8 cellular contexts compared by ENCODE assay signal in the genomic region with DNA sequence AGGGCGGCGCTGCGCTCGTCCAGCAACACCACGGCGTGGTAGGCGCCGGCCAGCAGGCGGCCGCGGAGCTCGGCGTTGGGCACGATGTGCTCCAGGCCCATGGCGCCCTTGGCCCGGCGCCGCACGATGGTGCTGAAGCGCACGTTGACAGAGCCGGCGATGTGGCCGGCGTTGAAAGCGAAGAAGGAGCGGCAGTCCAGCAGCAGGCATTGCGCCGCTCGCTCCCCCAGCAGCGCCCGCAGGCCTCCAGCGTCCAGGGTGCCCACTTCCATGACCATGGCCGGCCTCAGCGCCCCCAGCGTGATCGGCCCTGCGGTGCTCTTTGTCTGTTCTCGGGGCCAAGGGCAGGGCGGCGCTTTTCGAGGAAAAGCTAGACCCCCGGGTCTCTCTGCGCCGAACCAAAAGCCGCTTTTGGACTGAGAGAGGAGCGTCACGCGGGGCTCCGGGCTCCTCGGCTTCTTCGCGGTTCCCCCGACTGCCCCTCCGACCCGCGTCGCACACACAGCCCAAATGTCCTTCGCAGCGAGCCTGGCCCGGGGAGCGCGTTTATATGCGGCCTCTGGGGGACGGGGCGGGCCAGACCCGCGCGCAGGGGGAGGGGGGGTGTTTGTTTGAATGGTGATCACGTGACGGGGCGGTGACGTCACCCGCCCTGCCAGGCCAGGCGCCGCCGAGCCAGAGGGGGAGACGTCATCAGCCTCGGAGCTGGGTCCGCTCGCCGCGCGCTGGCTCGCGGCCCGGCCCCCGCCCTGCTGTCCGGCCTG. TPM values are rescaled to one million over a fixed set of nuclear protein-coding genes. Genes with fewer than 3 reads are reported as not detected.
DNase-seq lines count a peak whose midpoint lies in the region; ATAC-seq and TF ChIP-seq lines count a peak whose summit lies in the region.

DUSP1 (minus strand) TSS at position 521 of the 764 bp plus-strand sequence; CDS start at position 278, 243 bp downstream.

- H3K9me3 ChIP-seq in IMR-90 (ENCODE audit: control insufficient read depth, insufficient read depth, low read length): no peaks in the 10 kb centered on the region
- H3K9me3 ChIP-seq in OCI-LY1 (ENCODE audit: low read length): no peaks in the 10 kb centered on the region
- no peaks in the 10 kb centered on the region for H3K9me3 ChIP-seq in mucosa of descending colon

- BruUV-seq in IMR-90 (replicated peaks; lab: Mats Ljungman, UMichigan): no TSS peak

- H3K56ac ChIP-seq in IMR-90 (ENCODE audit: extremely low read depth, insufficient read depth, low read length): peak within 1 kb of the TSS; percentile 98

- peak within 1 kb of the TSS; percentile 91 for H3K23ac ChIP-seq in IMR-90 (ENCODE audit: low read depth, low read length)

- H4K5ac ChIP-seq in IMR-90 (ENCODE audit: low read depth, low read length): peak within 1 kb of the TSS; percentile 93

- H3K9me2 ChIP-seq in OCI-LY1 (ENCODE audit: low read depth, low read length): no peaks in the 10 kb centered on the region

- H3K36me3 ChIP-seq in IMR-90 (ENCODE audit: control insufficient read depth, insufficient read depth, low read length): peaks cover 28% of the 10 kb centered on the region
- H3K36me3 ChIP-seq in OCI-LY1 (ENCODE audit: insufficient read depth, low read length): no peaks in the 10 kb centered on the region; the same call in 1 of the 2 replicates
- no peaks in the 10 kb centered on the region for H3K36me3 ChIP-seq in mucosa of descending colon (ENCODE audit: low read depth)

- WGBS in IMR-90 (ENCODE audit: extremely low coverage in 2 of 2, insufficient read length in 1 of 2), 2 experiments: 1% methylated on average over 60 of the region's 89 CpGs; no CpG with 5 or more reads in 1 of the 2 experiments

- H4K8ac ChIP-seq in IMR-90 (ENCODE audit: low read depth in 2 of 2, low read length in 2 of 2): peak within 1 kb of the TSS; percentile 92 to 96

- CTCF ChIA-PET in IMR-90 (lab: Yijun Ruan, JAX): interaction anchor here (0.5 to 3.4 kb wide), 12 partner anchors 28 to 545 kb away, joined by 3 to 18 read pairs (median 4); no protein-coding TSS in a partner anchor

- H3K4me1 ChIP-seq in IMR-90 (ENCODE audit: control insufficient read depth, insufficient read depth, low read length) (peaks cover 20% of the 10 kb centered on the region), OCI-LY1 (ENCODE audit: insufficient read depth, low read length, severe bottlenecking) (peaks cover 25% of the 10 kb centered on the region), mucosa of descending colon (ENCODE audit: low read depth) (peaks cover 67% of the 10 kb centered on the region)

- no peak for TF ChIP-seq RAD21 in IMR-90 (IDR thresholded peaks at IDR 0.05; ENCODE audit: low read length)

- H2BK20ac ChIP-seq in IMR-90 (ENCODE audit: low read depth, low read length): peak within 1 kb of the TSS; percentile 99

- H2BK120ac ChIP-seq in IMR-90 (ENCODE audit: low read depth, low read length): peak within 1 kb of the TSS; percentile 99

- H3K79me1 ChIP-seq in IMR-90 (ENCODE audit: low read depth in 1 of 2, low read length in 2 of 2): peaks cover 10 to 42% of the 10 kb centered on the region in 2 experiments

- H3K4me2 ChIP-seq in IMR-90 (ENCODE audit: low read depth, low read length): peak within 1 kb of the TSS; percentile 97
- H3K4me2 ChIP-seq in OCI-LY1 (ENCODE audit: low read length): peak within 1 kb of the TSS; percentile 86

- no peak for TF ChIP-seq POLR2A in IMR-90 (IDR thresholded peaks at IDR 0.05; ENCODE audit: low read depth, low read length)

- peaks cover 51% of the 10 kb centered on the region for H4K20me1 ChIP-seq in IMR-90 (ENCODE audit: insufficient read depth, low read length)
- H4K20me1 ChIP-seq in OCI-LY1 (ENCODE audit: insufficient read depth, low read length): no peaks in the 10 kb centered on the region

- peak; percentile 84 for DNase-seq in DMS 273 treated with DMSO at 0.1 percent for 48 hours (lab: John Stamatoyannopoulos, UW)
- peak; percentile 98 for DNase-seq in IMR-90
- DNase-seq in activated T-cell treated with anti-CD3 and anti-CD28 coated beads for 48 hours (ENCODE audit: low read depth): peak; percentile 96
- peak; percentile 98 for DNase-seq in epithelial cell of esophagus (ENCODE audit: low read depth)
- DNase-seq in mucosa of descending colon: peak; percentile 99 to 100 (median 99)
- DNase-seq in stimulated activated CD8-positive, alpha-beta memory T cell treated with anti-CD3 and anti-CD28 coated beads, Interleukin-4, amount 100 ng/mL, for 1 hour (ENCODE audit: low read depth in 2 of 2, low spot score in 1 of 2): peak; percentile 97 to 98

- no peak for TF ChIP-seq CTCF in IMR-90 (conservative IDR thresholded peaks at IDR 0.05; ENCODE audit: low read depth, low read length)
- TF ChIP-seq CTCF in OCI-LY1 (IDR thresholded peaks at IDR 0.05; ENCODE audit: low read length): peak; percentile 36
- TF ChIP-seq CTCF in epithelial cell of esophagus (IDR thresholded peaks at IDR 0.05; ENCODE audit: insufficient read depth, low read depth, low read length, missing control alignments): no peak
- peak; percentile 29 for TF ChIP-seq CTCF in mucosa of descending colon (IDR thresholded peaks at IDR 0.05)

- peak within 1 kb of the TSS; percentile 69; the same call in 2 of the 3 replicates for H2BK15ac ChIP-seq in IMR-90 (ENCODE audit: low read depth, low read length)

- H3K4me3 ChIP-seq in IMR-90 (ENCODE audit: insufficient read depth, low read depth, low read length) (peak within 1 kb of the TSS; percentile 88), OCI-LY1 (ENCODE audit: low read depth, low read length, poor library complexity, severe bottlenecking) (peak within 1 kb of the TSS; percentile 75), epithelial cell of esophagus (ENCODE audit: low read length) (peak within 1 kb of the TSS; percentile 99), mucosa of descending colon (peak within 1 kb of the TSS; percentile 86)

- H2AK9ac ChIP-seq in IMR-90 (replicated peaks; ENCODE audit: low read depth, low read length, poor library complexity): peak within 1 kb of the TSS; percentile 95

- POLR2A ChIA-PET in IMR-90 (lab: Charles Lee; ENCODE audit: unreplicated experiment): interaction anchor here (0.6 to 2.5 kb wide), 27 partner anchors 11 to 673 kb away, joined by 3 to 23 read pairs (median 4); no protein-coding TSS in a partner anchor

- peak within 1 kb of the TSS; percentile 94 for H3K14ac ChIP-seq in IMR-90 (replicated peaks; ENCODE audit: low read depth, low read length)

- H3K79me2 ChIP-seq in OCI-LY1 (ENCODE audit: insufficient read depth, low read length): no peaks in the 10 kb centered on the region

- H3K9ac ChIP-seq in IMR-90 (ENCODE audit: low read depth, low read length) (peak within 1 kb of the TSS; percentile 94), OCI-LY1 (ENCODE audit: low read length) (peak within 1 kb of the TSS; percentile 73)

- intact Hi-C loops in IMR-90 (cut with micrococcal nuclease): loop anchor here (1.0 kb wide), 2 partner anchors 54 to 160 kb away; no protein-coding TSS in a partner anchor
- intact Hi-C loops in mucosa of descending colon (cut with DNase I, micrococcal nuclease): loop anchor here (5.0 to 10.0 kb wide), 3 partner anchors 54 to 134 kb away; no protein-coding TSS in a partner anchor

- peak within 1 kb of the TSS; percentile 99 for H2BK5ac ChIP-seq in IMR-90 (ENCODE audit: low read depth, low read length, poor library complexity, severe bottlenecking)

- dilution Hi-C loops in IMR-90 (cut with HindIII; ENCODE audit: low sequenced_read_pairs, unreplicated experiment): no loop called here

- H2AFZ ChIP-seq in IMR-90 (replicated peaks; ENCODE audit: low read length, poor library complexity): peak within 1 kb of the TSS; percentile 88
- H2AFZ ChIP-seq in OCI-LY1 (ENCODE audit: low read length): peak within 1 kb of the TSS; percentile 12

- peak within 1 kb of the TSS; percentile 96 for H2AK5ac ChIP-seq in IMR-90 (ENCODE audit: low read depth, low read length)

- H3K4ac ChIP-seq in IMR-90 (ENCODE audit: low read depth, low read length): peak within 1 kb of the TSS; percentile 99

- peak; percentile 49 for ATAC-seq in GM21515 (IDR thresholded peaks at IDR 0.05; ENCODE audit: unreplicated experiment)
- ATAC-seq in IMR-90 (ENCODE audit: low read depth): peak; percentile 60
- peak; percentile 67 for ATAC-seq in mucosa of descending colon

- in situ Hi-C loops in IMR-90 (cut with MboI; ENCODE audit: low sequenced_read_pairs): loop anchor here (10.0 kb wide), 1 partner anchor 134 kb away; no protein-coding TSS in a partner anchor

- peak within 1 kb of the TSS; percentile 98 for H4K91ac ChIP-seq in IMR-90 (ENCODE audit: insufficient read depth, low read depth, low read length)

- H3K27me3 ChIP-seq in IMR-90 (ENCODE audit: control insufficient read depth, insufficient read depth, low read length): no peaks in the 10 kb centered on the region
- no peaks in the 10 kb centered on the region for H3K27me3 ChIP-seq in OCI-LY1 (ENCODE audit: insufficient read depth, low read length)

- H3K27ac ChIP-seq in IMR-90 (ENCODE audit: insufficient read depth, low read length): peak within 1 kb of the TSS; percentile 98
- peak within 1 kb of the TSS; percentile 53 for H3K27ac ChIP-seq in OCI-LY1 (ENCODE audit: low read depth, low read length, poor library complexity, severe bottlenecking)

- H3K18ac ChIP-seq in IMR-90 (ENCODE audit: low read depth, low read length): peak within 1 kb of the TSS; percentile 94

- H3F3A ChIP-seq in OCI-LY1 (ENCODE audit: insufficient read depth, low read length): no peaks in the 10 kb centered on the region

- peaks cover 17% of the 10 kb centered on the region for H3K9me1 ChIP-seq in IMR-90 (ENCODE audit: insufficient read depth, low read length)

TF ChIP-seq in IMR-90, 13 proteins besides CTCF, POLR2A, EP300 and RAD21 (continues in another document):
- TF ChIP-seq CHD1 (IDR thresholded peaks at IDR 0.05; ENCODE audit: low read depth, low read length) (no peak), CEBPB (IDR thresholded peaks at IDR 0.05; ENCODE audit: low read depth, low read length) (no peak), USF2 (IDR thresholded peaks at IDR 0.05; ENCODE audit: low read depth, low read length) (peak; percentile 94), SMC3 (IDR thresholded peaks at IDR 0.05; ENCODE audit: low read depth, low read length) (peak; percentile 12; the same call in 1 of the 2 replicates), RFX5 (IDR thresholded peaks at IDR 0.05; ENCODE audit: low read depth, low read length) (no peak), MXI1 (IDR thresholded peaks at IDR 0.05; ENCODE audit: borderline replicate concordance, low read depth, low read length) (no peak)

RNA-seq across cellular contexts. Expression of gene DUSP1, which starts in this region (rescaled TPM):
- total RNA-seq in IMR-90 (2012; rRNA removed) (304 and 320 TPM in 2 replicates), mucosa of descending colon (100 to 1,000 TPM in 2 of 3 donors, 10 to 100 TPM in 1; 90.9 to 233 (median 137) TPM)
- 467 and 674 TPM in 2 replicates for polyA plus RNA-seq in IMR-90 (2012; rRNA removed)
- 405 and 1,457 TPM in 2 replicates for polyA plus RNA-seq in IMR-90 (2012; cell fraction: cytosol; rRNA removed)
- 1,904 and 1,990 TPM in 2 replicates for polyA plus RNA-seq in IMR-90 (2012; cell fraction: nucleus; rRNA removed; ENCODE audit: low replicate concordance)

Comparison
In these comparisons a context has a peak if more than half of its experiments do, and no peak if none do; other contexts are left out.
1. Peak in every context shown above with its lines: DNase-seq, ATAC-seq, H3K4me3 ChIP-seq and H3K27ac ChIP-seq.
2. CTCF ChIP-seq: peak in OCI-LY1 (single experiment) and mucosa of descending colon (single experiment); none in IMR-90 (single experiment) and epithelial cell of esophagus (single experiment).